9 cellular contexts compared by ENCODE assay signal in the genomic region with DNA sequence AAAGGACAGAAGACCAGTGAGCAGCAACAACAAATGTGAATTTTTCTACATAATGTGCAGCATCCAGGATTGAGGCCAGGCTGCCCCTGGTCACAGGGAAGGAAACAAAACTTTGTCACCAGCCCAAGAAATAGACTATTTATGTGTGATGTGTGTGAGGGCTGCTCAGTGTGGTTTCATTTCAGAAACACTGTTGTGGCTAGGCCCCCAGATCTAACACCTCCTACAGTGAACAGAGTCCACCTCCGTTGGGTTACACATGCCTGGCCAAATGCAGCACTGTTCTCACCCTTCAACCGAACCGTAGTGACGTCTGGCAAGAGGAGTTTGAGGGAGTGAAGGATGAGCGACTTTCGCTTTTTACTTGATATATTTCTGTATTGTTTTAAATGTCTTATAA.
DNase-seq lines count a peak whose midpoint lies in the region; ATAC-seq, FAIRE-seq and TF ChIP-seq lines count a peak whose summit lies in the region.
"Had no signal": no experiment of that assay in that cellular context is flagged by ENCODE, and none has a peak within 500 bp of the region (broad histone marks: within the 10 kb centered on the region; RNA-seq: fewer than 3 reads in every experiment).

No MANE protein-coding gene starts in this region.

- no peaks in the 10 kb centered on the region for H3K9me3 ChIP-seq in BLaER1
- no peaks in the 10 kb centered on the region for H3K9me3 ChIP-seq in ascending aorta
- H3K9me3 ChIP-seq in kidney (ENCODE audit: control insufficient read depth in 1 of 2, low read length in 2 of 2) = no peaks in the 10 kb centered on the region

- H3K27me3 ChIP-seq in BLaER1 = no peaks in the 10 kb centered on the region
- H3K27me3 ChIP-seq in ascending aorta = no peaks in the 10 kb centered on the region

- H3K36me3 ChIP-seq in BLaER1 (no peaks in the 10 kb centered on the region), ascending aorta (no peaks in the 10 kb centered on the region), kidney (ENCODE audit: control insufficient read depth in 1 of 2, insufficient read depth in 2 of 2, low read length in 2 of 2) (no peaks in the 10 kb centered on the region)

- no peak overlapping the region for H3K4me3 ChIP-seq in BLaER1
- no peak overlapping the region for H3K4me3 ChIP-seq in ascending aorta
- no peak overlapping the region for H3K4me3 ChIP-seq in kidney (ENCODE audit: low read length in 2 of 2)

- H3K27ac ChIP-seq in BLaER1 (no peak overlapping the region), ascending aorta (peak overlapping the region; percentile 35 to 37), kidney (ENCODE audit: low read depth in 2 of 2, low read length in 2 of 2) (no peak overlapping the region)

- ATAC-seq in GM19043 (IDR thresholded peaks at IDR 0.05; ENCODE audit: low read depth, unreplicated experiment) = peak; percentile 71
- ATAC-seq in HG02884 (IDR thresholded peaks at IDR 0.05; ENCODE audit: unreplicated experiment) = peak; percentile 61

- no peaks in the 10 kb centered on the region for H4K20me1 ChIP-seq in BLaER1

- H3K4me2 ChIP-seq in BLaER1 = peak overlapping the region; percentile 73

- H3K4me1 ChIP-seq in BLaER1 (peaks cover 27% of the 10 kb centered on the region), ascending aorta (peaks cover under 1 to 9% of the 10 kb centered on the region in 2 donors), kidney (ENCODE audit: control insufficient read depth in 1 of 2, insufficient read depth in 1 of 2, low read depth in 1 of 2, low read length in 2 of 2) (peaks cover 6 to 10% of the 10 kb centered on the region in 2 donors)

- intact Hi-C loops in ascending aorta (cut with DNase I) (no loop called here), kidney (cut with DNase I) (no loop called here)

- H3K9ac ChIP-seq in BLaER1 (no peak overlapping the region), kidney (ENCODE audit: low read length in 2 of 2) (no peak overlapping the region)

- peak in 1 of 2 donors; percentile 64 for DNase-seq in ascending aorta (ENCODE audit: low spot score in 2 of 2)
- DNase-seq in HUDEP-2 (lab: John Stamatoyannopoulos, UW; ENCODE audit: unreplicated experiment in 76 of 76) = no peak
- no peak for DNase-seq in kidney
- DNase-seq in pons (ENCODE audit: low spot score) = no peak
- no peak for DNase-seq in NCI-H2107 (lab: John Stamatoyannopoulos, UW)
- DNase-seq: NCI-H2227 treated with DMSO at 0.1 percent for 48 hours had no signal

- TF ChIP-seq CTCF in ascending aorta (IDR thresholded peaks at IDR 0.05) = no peak
- no peak for TF ChIP-seq CTCF in kidney (IDR thresholded peaks at IDR 0.05; ENCODE audit: borderline replicate concordance, extremely low read depth, insufficient read depth)

- FAIRE-seq in kidney (lab: Jason Lieb, UNC) = no peak

Comparison
In these comparisons a context has a peak if more than half of its experiments do, and no peak if none do; other contexts are left out.
1. H3K27ac ChIP-seq: peak in ascending aorta (2 of 2); none in BLaER1 (single experiment) and kidney (0 of 2).